24 cellular contexts compared by ENCODE assay signal in the genomic region with DNA sequence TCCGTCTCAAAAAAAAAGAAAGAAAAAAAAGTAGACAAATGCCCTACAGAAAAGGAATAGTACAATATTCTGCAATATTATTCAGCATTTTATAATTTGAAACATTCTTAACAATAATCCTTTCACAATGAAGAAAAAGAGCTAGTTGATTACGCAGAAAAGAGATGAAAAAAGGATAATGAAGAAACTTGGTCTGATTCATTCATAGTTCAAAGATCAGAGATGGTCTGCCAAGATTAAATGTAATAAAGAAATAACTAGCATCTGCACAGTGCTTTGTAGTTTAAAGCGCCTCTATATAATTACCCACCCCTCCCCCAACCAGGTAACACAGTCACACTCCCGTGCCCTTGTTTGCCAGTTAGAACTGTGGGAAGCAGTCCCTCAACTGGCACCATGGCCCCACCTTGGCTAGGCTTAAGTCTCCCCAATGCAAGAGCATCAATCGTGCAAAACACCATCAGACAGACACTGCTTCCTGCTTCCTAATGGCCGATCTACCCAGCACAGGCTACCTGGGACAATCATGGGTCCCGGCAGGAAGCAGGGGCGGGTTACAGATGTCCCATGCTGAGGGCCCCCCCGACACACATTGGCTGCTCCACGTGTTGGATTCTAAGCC.
"Had no signal": no experiment of that assay in that cellular context is flagged by ENCODE, and none has a peak within 500 bp of the region (broad histone marks: within the 10 kb centered on the region; RNA-seq: fewer than 3 reads in every experiment).

No MANE protein-coding gene starts in this region.

- H3K4me3 Mint-ChIP-seq: activated CD4-positive, alpha-beta memory T cell treated with anti-CD3 and anti-CD28 coated beads for 36 hours; activated CD8-positive, alpha-beta memory T cell treated with anti-CD3 and anti-CD28 coated beads, Interleukin-2, amount 10 ng/mL, durations not matched to agents 7 days and 5 days; activated naive CD8-positive, alpha-beta T cell; activated T-helper 1 cell treated with anti-CD3 and anti-CD28 coated beads, Interleukin-12 subunit alpha, Interleukin-12 subunit beta, Interleukin-2, Interleukin-4 antibody, amounts not matched to agents 30 ng/mL and 10 ng/mL and 1 ng/mL, durations not matched to agents 14 hours and 24 hours and 36 hours; memory B cell; naive B cell; stimulated activated effector memory CD8-positive, alpha-beta T cell treated with anti-CD3 and anti-CD28 coated beads, Interleukin-12 subunit alpha, Interleukin-12 subunit beta, amount 100 ng/mL, for 72 hours had no signal

- H3K4me2 ChIP-seq: SK-N-SH had no signal

- H3K27ac Mint-ChIP-seq: activated CD4-positive, alpha-beta memory T cell treated with anti-CD3 and anti-CD28 coated beads for 36 hours; activated CD8-positive, alpha-beta memory T cell treated with anti-CD3 and anti-CD28 coated beads, Interleukin-2, amount 10 ng/mL, durations not matched to agents 7 days and 5 days; activated T-helper 1 cell treated with anti-CD3 and anti-CD28 coated beads, Interleukin-12 subunit alpha, Interleukin-12 subunit beta, Interleukin-2, Interleukin-4 antibody, amounts not matched to agents 30 ng/mL and 10 ng/mL and 1 ng/mL, durations not matched to agents 14 hours and 24 hours and 36 hours; memory B cell had no signal

- H3K36me3 ChIP-seq: adrenal gland, ascending aorta, brain microvascular endothelial cell, gastrocnemius medialis, prostate gland, upper lobe of left lung had no signal

- H3K27ac ChIP-seq: adrenal gland, ascending aorta, brain microvascular endothelial cell, gastrocnemius medialis, prostate gland, testis, upper lobe of left lung had no signal

- H3K4me1 ChIP-seq: adrenal gland, ascending aorta, gastrocnemius medialis, prostate gland, testis, upper lobe of left lung had no signal

- H3K9me3 ChIP-seq: adrenal gland, ascending aorta, gastrocnemius medialis, prostate gland, testis, upper lobe of left lung had no signal

- H3K4me1 Mint-ChIP-seq: memory B cell had no signal

- H3K9ac ChIP-seq: SK-N-SH had no signal

- DNase-seq: activated CD4-positive, alpha-beta memory T cell treated with anti-CD3 and anti-CD28 coated beads for 36 hours; activated CD4-positive, alpha-beta T cell treated with anti-CD3 and anti-CD28 coated beads for 48 hours; activated naive CD4-positive, alpha-beta T cell; adrenal gland; brain microvascular endothelial cell; caudate nucleus; dermis blood vessel endothelial cell; effector CD8-positive, alpha-beta T cell; gastrocnemius medialis; hypothalamus; left cardiac atrium; naive B cell; SK-N-SH; stimulated activated CD4-positive, alpha-beta T cell treated with anti-CD3 and anti-CD28 coated beads, Interleukin-12 subunit alpha, Interleukin-12 subunit beta, amount 100 ng/mL, for 4 hours; testis; upper lobe of left lung had no signal

- H3K27me3 ChIP-seq: adrenal gland, ascending aorta, brain microvascular endothelial cell, gastrocnemius medialis, testis, upper lobe of left lung had no signal

- ATAC-seq: activated CD8-positive, alpha-beta memory T cell treated with anti-CD3 and anti-CD28 coated beads, Interleukin-2, amount 10 ng/mL, durations not matched to agents 7 days and 5 days; esophagus mucosa; gastrocnemius medialis; left cardiac atrium; stimulated activated effector memory CD8-positive, alpha-beta T cell treated with anti-CD3 and anti-CD28 coated beads, Interleukin-12 subunit alpha, Interleukin-12 subunit beta, amount 100 ng/mL, for 72 hours had no signal

- H3K27me3 Mint-ChIP-seq: activated CD4-positive, alpha-beta memory T cell treated with anti-CD3 and anti-CD28 coated beads for 36 hours; activated CD8-positive, alpha-beta memory T cell treated with anti-CD3 and anti-CD28 coated beads, Interleukin-2, amount 10 ng/mL, durations not matched to agents 7 days and 5 days; activated naive CD8-positive, alpha-beta T cell; memory B cell; naive B cell had no signal

- H3K9me3 Mint-ChIP-seq: activated CD4-positive, alpha-beta memory T cell treated with anti-CD3 and anti-CD28 coated beads for 36 hours; activated T-helper 1 cell treated with anti-CD3 and anti-CD28 coated beads, Interleukin-12 subunit alpha, Interleukin-12 subunit beta, Interleukin-2, Interleukin-4 antibody, amounts not matched to agents 30 ng/mL and 10 ng/mL and 1 ng/mL, durations not matched to agents 14 hours and 24 hours and 36 hours; memory B cell; stimulated activated effector memory CD8-positive, alpha-beta T cell treated with anti-CD3 and anti-CD28 coated beads, Interleukin-12 subunit alpha, Interleukin-12 subunit beta, amount 100 ng/mL, for 72 hours had no signal

- H3K4me3 ChIP-seq: adrenal gland, ascending aorta, gastrocnemius medialis, prostate gland, testis, upper lobe of left lung had no signal
